In the genomic region with DNA sequence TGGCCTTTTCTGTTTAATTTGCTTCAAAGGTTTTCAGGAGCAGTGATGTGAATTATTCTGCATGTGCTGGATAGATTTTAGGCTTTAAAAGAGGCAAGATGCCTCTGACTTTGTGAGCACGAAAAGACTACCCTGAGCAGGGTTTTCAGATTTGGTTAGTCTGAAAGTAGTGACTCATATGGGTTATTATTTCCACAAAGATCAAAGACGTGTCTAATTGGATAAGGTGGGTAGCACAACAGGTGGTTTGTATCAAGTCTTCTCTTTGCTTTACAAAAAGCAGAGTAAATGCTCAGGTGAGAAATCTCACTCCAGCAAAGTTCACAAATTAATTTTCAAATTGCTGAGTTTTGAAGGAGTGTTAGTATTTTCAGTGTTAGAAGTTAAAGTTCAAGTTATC, we compare ENCODE assay signal across 30 cellular contexts. TPM values are rescaled to one million over a fixed set of nuclear protein-coding genes. Genes with fewer than 3 reads are reported as not detected.
DNase-seq lines count a peak whose midpoint lies in the region; ATAC-seq and TF ChIP-seq lines count a peak whose summit lies in the region.
"Had no signal": no experiment of that assay in that cellular context is flagged by ENCODE, and none has a peak within 500 bp of the region (broad histone marks: within the 10 kb centered on the region; RNA-seq: fewer than 3 reads in every experiment).

No MANE protein-coding gene starts in this region.

- H3K4me3 Mint-ChIP-seq in progenitor cell of endocrine pancreas (ENCODE audit: low read depth): no peak overlapping the region
- H3K4me3 Mint-ChIP-seq: activated CD4-positive, alpha-beta T cell treated with anti-CD3 and anti-CD28 coated beads, Interleukin-2, amount 10 ng/mL, durations not matched to agents 7 days and 5 days; activated naive CD8-positive, alpha-beta T cell treated with anti-CD3 and anti-CD28 coated beads, Interleukin-2, amount 50 U/mL, for 24 hours; CD4-positive, CD25-positive, alpha-beta regulatory T cell; immature natural killer cell; nephron; stimulated activated naive CD8-positive, alpha-beta T cell treated with anti-CD3 and anti-CD28 coated beads, Interleukin-15, Interleukin-2, amounts not matched to agents 100 ng/mL and 50 ng/mL, for 24 hours had no signal

- H3K9me3 Mint-ChIP-seq in progenitor cell of endocrine pancreas (ENCODE audit: low read depth): no peaks in the 10 kb centered on the region
- H3K9me3 Mint-ChIP-seq: activated CD4-positive, alpha-beta T cell treated with anti-CD3 and anti-CD28 coated beads, Interleukin-2, amount 10 ng/mL, durations not matched to agents 7 days and 5 days; activated naive CD8-positive, alpha-beta T cell treated with anti-CD3 and anti-CD28 coated beads, Interleukin-2, amount 50 U/mL, for 24 hours; nephron; stimulated activated naive CD8-positive, alpha-beta T cell treated with anti-CD3 and anti-CD28 coated beads, Interleukin-15, Interleukin-2, amounts not matched to agents 100 ng/mL and 50 ng/mL, for 24 hours had no signal

- no peak overlapping the region for H3K27ac Mint-ChIP-seq in progenitor cell of endocrine pancreas
- H3K27ac Mint-ChIP-seq: activated CD4-positive, alpha-beta T cell treated with anti-CD3 and anti-CD28 coated beads, Interleukin-2, amount 10 ng/mL, durations not matched to agents 7 days and 5 days; activated naive CD8-positive, alpha-beta T cell treated with anti-CD3 and anti-CD28 coated beads, Interleukin-2, amount 50 U/mL, for 24 hours; CD4-positive, CD25-positive, alpha-beta regulatory T cell; immature natural killer cell; nephron; stimulated activated naive CD8-positive, alpha-beta T cell treated with anti-CD3 and anti-CD28 coated beads, Interleukin-15, Interleukin-2, amounts not matched to agents 100 ng/mL and 50 ng/mL, for 24 hours had no signal

- ATAC-seq in GM18519 (IDR thresholded peaks at IDR 0.05; ENCODE audit: low FRiP score, unreplicated experiment) (peak; percentile 75), GM21526 (IDR thresholded peaks at IDR 0.05; ENCODE audit: low FRiP score, unreplicated experiment) (peak; percentile 83), HG03432 (IDR thresholded peaks at IDR 0.05; ENCODE audit: unreplicated experiment) (peak; percentile 97)
- ATAC-seq: activated naive CD8-positive, alpha-beta T cell treated with anti-CD3 and anti-CD28 coated beads, Interleukin-2, amount 50 U/mL, for 24 hours; foreskin keratinocyte; left ventricle myocardium superior; pancreas; right cardiac atrium had no signal

- no peaks in the 10 kb centered on the region for H3K9me3 ChIP-seq in SJCRH30 (replicated peaks)
- H3K9me3 ChIP-seq: pancreas, tibial nerve had no signal

- H3K36me3 ChIP-seq in SJCRH30: no peaks in the 10 kb centered on the region
- H3K36me3 ChIP-seq: pancreas, tibial nerve had no signal

- no peak overlapping the region for H3K4me3 ChIP-seq in SJCRH30
- H3K4me3 ChIP-seq: pancreas, SK-N-MC, tibial nerve had no signal

- H3K4me1 ChIP-seq in SJCRH30: peaks cover 28% of the 10 kb centered on the region
- H3K4me1 ChIP-seq: foreskin keratinocyte, pancreas, tibial nerve had no signal

- H3K36me3 Mint-ChIP-seq in progenitor cell of endocrine pancreas (ENCODE audit: insufficient read depth): no peaks in the 10 kb centered on the region
- H3K36me3 Mint-ChIP-seq: CD4-positive, CD25-positive, alpha-beta regulatory T cell; immature natural killer cell had no signal

- peak overlapping the region; percentile 24 for H3K27ac ChIP-seq in SJCRH30
- H3K27ac ChIP-seq: foreskin keratinocyte, pancreas, SK-N-MC, tibial nerve had no signal

- DNase-seq in SJCRH30 (peak in 1 of 2 experiments; percentile 71), NCI-H748 (lab: John Stamatoyannopoulos, UW; ENCODE audit: unreplicated experiment) (no peak), NCI-H146 treated with DMSO at 0.1 percent for 48 hours (lab: John Stamatoyannopoulos, UW; ENCODE audit: unreplicated experiment) (no peak), progenitor cell of endocrine pancreas (ENCODE audit: low spot score, unreplicated experiment) (no peak)
- DNase-seq: activated CD4-positive, alpha-beta T cell treated with anti-CD3 and anti-CD28 coated beads, Interleukin-2, amount 10 ng/mL, durations not matched to agents 7 days and 5 days; activated gamma-delta T cell; activated naive CD8-positive, alpha-beta T cell treated with anti-CD3 and anti-CD28 coated beads, Interleukin-2, amount 50 U/mL, for 24 hours; DMS 273 treated with DMSO at 0.1 percent for 48 hours; effector CD4-positive, alpha-beta T cell; foreskin keratinocyte; immature natural killer cell; left ventricle myocardium superior; NCI-H1105; NCI-H2029 treated with DMSO at 0.1 percent for 48 hours; pancreas; right cardiac atrium; stimulated activated CD4-positive, alpha-beta T cell treated with anti-CD3 and anti-CD28 coated beads, Interleukin-4, amount 100 ng/mL, for 4 hours had no signal

- no peaks in the 10 kb centered on the region for H3K4me1 Mint-ChIP-seq in progenitor cell of endocrine pancreas (ENCODE audit: low read depth)
- H3K4me1 Mint-ChIP-seq: activated CD4-positive, alpha-beta T cell treated with anti-CD3 and anti-CD28 coated beads, Interleukin-2, amount 10 ng/mL, durations not matched to agents 7 days and 5 days; immature natural killer cell had no signal

- no peaks in the 10 kb centered on the region for H3K27me3 ChIP-seq in SJCRH30
- H3K27me3 ChIP-seq: pancreas, tibial nerve had no signal

- no peak for TF ChIP-seq CTCF in progenitor cell of endocrine pancreas (IDR thresholded peaks at IDR 0.05; ENCODE audit: unreplicated experiment)

- peaks cover 12% of the 10 kb centered on the region for H3K27me3 Mint-ChIP-seq in progenitor cell of endocrine pancreas

RNA-seq across cellular contexts. Expression of a gene that starts 37.6 kb away (rescaled TPM):
- total RNA-seq in SJCRH30 (2014; rRNA removed; shearing (Covaris generic)): 2.5 and 2.9 TPM in 2 replicates
- not detected in 2 replicates for total RNA-seq in progenitor cell of endocrine pancreas
- total RNA-seq: activated CD4-positive, alpha-beta T cell treated with anti-CD3 and anti-CD28 coated beads, Interleukin-2, amount 10 ng/mL, durations not matched to agents 7 days and 5 days; CD4-positive, CD25-positive, alpha-beta regulatory T cell; chondrocyte; epithelial cell of proximal tubule; foreskin keratinocyte; left ventricle myocardium superior; LHCN-M2; mononuclear cell; NCI-H460; pancreas; right cardiac atrium; tibial nerve had no signal
